8 cellular contexts compared by ENCODE assay signal in the genomic region with DNA sequence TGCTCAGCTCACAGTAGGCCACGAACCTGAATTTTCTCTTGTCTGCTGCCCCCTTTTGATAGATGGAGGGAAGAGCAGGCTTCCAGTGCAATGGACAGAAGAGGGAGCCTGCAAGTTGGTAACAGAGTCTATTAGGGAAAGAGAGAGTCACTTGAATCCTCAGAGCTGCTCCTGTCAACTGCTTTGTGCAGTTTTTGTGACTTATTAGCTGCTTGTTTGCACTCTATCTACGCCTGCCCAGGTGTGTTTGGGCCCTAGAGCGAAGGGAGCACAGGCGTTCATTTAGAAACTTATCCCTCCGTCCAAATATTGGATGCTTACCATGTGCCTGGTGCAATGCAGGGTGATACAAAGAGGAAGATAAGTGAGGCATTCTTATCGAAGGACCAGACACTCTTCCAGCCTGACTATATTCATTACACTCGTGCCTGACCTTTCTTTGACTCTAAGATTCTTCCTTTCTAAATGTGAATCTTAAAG. TPM values are rescaled to one million over a fixed set of nuclear protein-coding genes. Genes with fewer than 3 reads are reported as not detected.
DNase-seq lines count a peak whose midpoint lies in the region; ATAC-seq and TF ChIP-seq lines count a peak whose summit lies in the region.

No MANE protein-coding gene starts in this region.

- H3K36me3 ChIP-seq in GM23248 (ENCODE audit: low read depth) (no peaks in the 10 kb centered on the region), ovary (no peaks in the 10 kb centered on the region), vagina (no peaks in the 10 kb centered on the region)

- H3K27me3 Mint-ChIP-seq in activated T-helper 2 cell treated with anti-CD3 and anti-CD28 coated beads, Interferon-gamma antibody, Interleukin-2, Interleukin-4, amounts not matched to agents 10 μg/mL and 5 μg/mL and 100 μg/mL, durations not matched to agents 14 hours and 24 hours and 36 hours (ENCODE audit: low read depth) = peaks cover 10% of the 10 kb centered on the region

- no peak for TF ChIP-seq POLR2A in ovary (IDR thresholded peaks at IDR 0.05)
- TF ChIP-seq POLR2A in vagina (IDR thresholded peaks at IDR 0.05) = no peak

- no peak overlapping the region for H3K27ac Mint-ChIP-seq in activated T-helper 2 cell treated with anti-CD3 and anti-CD28 coated beads, Interferon-gamma antibody, Interleukin-2, Interleukin-4, amounts not matched to agents 10 μg/mL and 5 μg/mL and 100 μg/mL, durations not matched to agents 14 hours and 24 hours and 36 hours

- H3K4me3 Mint-ChIP-seq in activated T-helper 2 cell treated with anti-CD3 and anti-CD28 coated beads, Interferon-gamma antibody, Interleukin-2, Interleukin-4, amounts not matched to agents 10 μg/mL and 5 μg/mL and 100 μg/mL, durations not matched to agents 14 hours and 24 hours and 36 hours (ENCODE audit: low read depth) = no peak overlapping the region

- H2AFZ ChIP-seq in GM23248 = peak overlapping the region; percentile 63

- no peaks in the 10 kb centered on the region for H3K27me3 ChIP-seq in GM23248 (replicated peaks; ENCODE audit: insufficient read depth)
- no peaks in the 10 kb centered on the region for H3K27me3 ChIP-seq in foreskin keratinocyte
- no peaks in the 10 kb centered on the region for H3K27me3 ChIP-seq in ovary
- H3K27me3 ChIP-seq in vagina = no peaks in the 10 kb centered on the region

- TF ChIP-seq EP300 in ovary (IDR thresholded peaks at IDR 0.05) = no peak

- no peaks in the 10 kb centered on the region for H3K4me1 Mint-ChIP-seq in activated T-helper 2 cell treated with anti-CD3 and anti-CD28 coated beads, Interferon-gamma antibody, Interleukin-2, Interleukin-4, amounts not matched to agents 10 μg/mL and 5 μg/mL and 100 μg/mL, durations not matched to agents 14 hours and 24 hours and 36 hours (ENCODE audit: low read depth)

- H3K4me1 ChIP-seq in GM23248 (ENCODE audit: insufficient read depth) (peaks cover 15% of the 10 kb centered on the region), foreskin keratinocyte (peaks cover 11% of the 10 kb centered on the region), ovary (ENCODE audit: insufficient read depth) (no peaks in the 10 kb centered on the region), vagina (peaks cover 2% of the 10 kb centered on the region)

- H3F3A ChIP-seq in GM23248 (ENCODE audit: insufficient read depth) = no peaks in the 10 kb centered on the region

- DNase-seq in GDM1 (lab: John Stamatoyannopoulos, UW) (peak; percentile 60), GM23248 (peak; percentile 81), LNCaP clone FGC (ENCODE audit: low read depth) (peak; percentile 52), RPMI7951 (ENCODE audit: low read depth) (peak; percentile 75), foreskin keratinocyte (peak in 1 of 2 donors; percentile 53), ovary (peak; percentile 46 to 71 (median 52)), vagina (ENCODE audit: extremely low spot score in 2 of 2) (peak in 1 of 2 donors; percentile 85)
- peak; percentile 29 for DNase-seq in activated T-helper 2 cell treated with anti-CD3 and anti-CD28 coated beads, Interferon-gamma antibody, Interleukin-2, Interleukin-4, amounts not matched to agents 10 μg/mL and 5 μg/mL and 100 μg/mL, durations not matched to agents 14 hours and 24 hours and 36 hours (ENCODE audit: low spot score)

- no peaks in the 10 kb centered on the region for H3K36me3 Mint-ChIP-seq in activated T-helper 2 cell treated with anti-CD3 and anti-CD28 coated beads, Interferon-gamma antibody, Interleukin-2, Interleukin-4, amounts not matched to agents 10 μg/mL and 5 μg/mL and 100 μg/mL, durations not matched to agents 14 hours and 24 hours and 36 hours (ENCODE audit: low read depth)

- ATAC-seq in foreskin keratinocyte = peak; percentile 73

- H3K9me3 ChIP-seq in GM23248 (ENCODE audit: low read depth) = no peaks in the 10 kb centered on the region
- no peaks in the 10 kb centered on the region for H3K9me3 ChIP-seq in ovary
- no peaks in the 10 kb centered on the region for H3K9me3 ChIP-seq in vagina

- H3K4me3 ChIP-seq in GM23248 (no peak overlapping the region), LNCaP clone FGC (ENCODE audit: low read depth, low read length) (no peak overlapping the region), ovary (no peak overlapping the region), vagina (no peak overlapping the region)

- TF ChIP-seq CTCF in LNCaP clone FGC (IDR thresholded peaks at IDR 0.05; ENCODE audit: control insufficient read depth, extremely low read depth, insufficient read depth) = peak; percentile 96
- TF ChIP-seq CTCF in foreskin keratinocyte (conservative IDR thresholded peaks at IDR 0.05) = peak; percentile 88
- peak; percentile 16 to 60 (median 49) for TF ChIP-seq CTCF in ovary (IDR thresholded peaks at IDR 0.05)
- TF ChIP-seq CTCF in vagina (IDR thresholded peaks at IDR 0.05) = peak; percentile 68 to 71 (median 70)

- H3K27ac ChIP-seq in GM23248 = no peak overlapping the region
- no peak overlapping the region for H3K27ac ChIP-seq in foreskin keratinocyte
- H3K27ac ChIP-seq in ovary = no peak overlapping the region
- H3K27ac ChIP-seq in vagina = no peak overlapping the region

- H3K4me2 ChIP-seq in GM23248 (ENCODE audit: unreplicated experiment) = no peak overlapping the region

- 0 out of 2 replicates have a peak overlapping the region, but pooled peaks have one; percentile 33 for H3K9ac ChIP-seq in GM23248

- WGBS in GM23248 (ENCODE audit: low coverage in 1 of 2, low lambda C conversion rate in 2 of 2, missing lambda C conversion rate in 2 of 2), 2 experiments = 2 to 3% methylated on average over 7 of the region's 7 CpGs
- 19 to 28% (median 21%) methylated on average over 7 of the region's 7 CpGs for WGBS in ovary, 3 donors

- no peaks in the 10 kb centered on the region for H3K9me3 Mint-ChIP-seq in activated T-helper 2 cell treated with anti-CD3 and anti-CD28 coated beads, Interferon-gamma antibody, Interleukin-2, Interleukin-4, amounts not matched to agents 10 μg/mL and 5 μg/mL and 100 μg/mL, durations not matched to agents 14 hours and 24 hours and 36 hours

- in situ Hi-C loops in GM23248 (cut with MboI) = loop anchor here (5.0 kb wide), 1 partner anchor 92 kb away; no protein-coding TSS in a partner anchor

- H4K20me1 ChIP-seq in GM23248 (ENCODE audit: insufficient read depth) = no peaks in the 10 kb centered on the region

- no peaks in the 10 kb centered on the region for H3K79me2 ChIP-seq in GM23248 (ENCODE audit: insufficient read depth)

- H3K9me2 ChIP-seq in GM23248 (ENCODE audit: insufficient read depth) = no peaks in the 10 kb centered on the region

- intact Hi-C loops in activated T-helper 2 cell treated with anti-CD3 and anti-CD28 coated beads, Interferon-gamma antibody, Interleukin-2, Interleukin-4, amounts not matched to agents 10 μg/mL and 5 μg/mL and 100 μg/mL, durations not matched to agents 14 hours and 24 hours and 36 hours (cut with micrococcal nuclease) = loop anchor here (1.0 kb wide), 2 partner anchors 91 to 140 kb away; no protein-coding TSS in a partner anchor
- intact Hi-C loops in ovary (cut with DNase I) (loop anchor here in 2 of 4 donors (5.0 to 10.0 kb wide), 3 partner anchors 89 to 139 kb away; no protein-coding TSS in a partner anchor), vagina (cut with DNase I) (loop anchor here (2.0 to 10.0 kb wide), 2 partner anchors 91 to 139 kb away; no protein-coding TSS in a partner anchor)

RNA-seq across cellular contexts. Expression of a gene that starts 11.6 kb away (rescaled TPM):
- total RNA-seq in GM23248 (2014; rRNA removed; shearing (Covaris generic)) = 0.54 and 0.63 TPM in 2 replicates
- polyA plus RNA-seq in GM23248 (2016; fragmentation: Nextera tagmentation; extraction: Ambion mirVana) (0.18 and 0.34 TPM in 2 replicates), foreskin keratinocyte (0.25 and 0.27 TPM in 2 replicates), ovary (1 to 10 TPM in 1 of 2 donors, under 1 TPM in 1; 0.58 to 3.1 TPM)
- 0.88 and 1.6 TPM in 2 replicates for total RNA-seq in RPMI7951 (2014; rRNA removed; shearing (Covaris generic))
- not detected in 2 replicates for total RNA-seq in activated T-helper 2 cell treated with anti-CD3 and anti-CD28 coated beads, Interferon-gamma antibody, Interleukin-2, Interleukin-4, amounts not matched to agents 10 μg/mL and 5 μg/mL and 100 μg/mL, durations not matched to agents 14 hours and 24 hours and 36 hours
- total RNA-seq in foreskin keratinocyte (0.74 and 1.0 TPM in 2 replicates), ovary (1 to 10 TPM in 3 of 7 donors, under 1 TPM in 4; 0.35 to 3.0 (median 0.98) TPM), vagina (2.5 TPM)
